Comparison of ENCODE assay signal across 22 cellular contexts in the genomic region with DNA sequence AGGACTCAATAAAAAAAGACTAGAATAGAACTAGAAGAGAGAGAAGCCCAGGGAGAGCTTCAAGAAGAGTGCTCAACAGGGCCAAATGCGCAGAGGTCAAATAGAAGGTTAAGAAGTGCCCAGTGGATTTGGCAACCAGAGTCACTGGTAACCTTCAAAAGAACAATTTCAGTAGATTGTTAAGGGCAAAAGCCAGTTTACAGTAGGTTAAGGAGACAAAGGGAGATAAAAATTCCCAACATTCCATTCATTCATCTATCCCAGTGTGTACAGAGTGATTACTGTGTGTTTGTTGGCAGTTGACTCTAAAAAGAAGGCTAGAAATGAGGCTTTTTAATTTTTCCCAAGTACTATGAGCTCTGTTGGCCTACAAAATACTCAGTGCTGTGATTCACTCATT.
A peak's percentile ranks its signal among the peaks of the same experiment; 100 is the strongest.
DNase-seq lines count a peak whose midpoint lies in the region; ATAC-seq and TF ChIP-seq lines count a peak whose summit lies in the region.
"Had no signal": no experiment of that assay in that cellular context is flagged by ENCODE, and none has a peak within 500 bp of the region (broad histone marks: within the 10 kb centered on the region; RNA-seq: fewer than 3 reads in every experiment).

No MANE protein-coding gene starts in this region.

- no peak overlapping the region for H3K14ac ChIP-seq in H9 (ENCODE audit: insufficient read depth, low read length)
- H3K14ac ChIP-seq in mesenchymal stem cell (ENCODE audit: low read length in 2 of 2): no peak overlapping the region

- H3K79me1 ChIP-seq in H9 (ENCODE audit: insufficient read depth, low read depth, low read length, poor library complexity, severe bottlenecking) (no peaks in the 10 kb centered on the region), mesenchymal stem cell (replicated peaks; ENCODE audit: low read length, poor library complexity, severe bottlenecking) (peaks cover 11% of the 10 kb centered on the region)

- H4K5ac ChIP-seq in H9 (ENCODE audit: insufficient read length, low read depth, low read length): no peak overlapping the region

- no peak overlapping the region for H3K9ac ChIP-seq in H9 (ENCODE audit: extremely low read depth, insufficient read length, low read length)
- H3K9ac ChIP-seq in mesenchymal stem cell (ENCODE audit: low read length): no peak overlapping the region
- H3K9ac ChIP-seq: BLaER1 treated with 17β-estradiol and CSF1 and Interleukin-3, amounts not matched to agents 10 nM and 100 nM had no signal

- no peaks in the 10 kb centered on the region for H4K20me1 ChIP-seq in H9 (ENCODE audit: control insufficient read depth, insufficient read depth, insufficient read length)
- H4K20me1 ChIP-seq: BLaER1 treated with 17β-estradiol and CSF1 and Interleukin-3, amounts not matched to agents 10 nM and 100 nM had no signal

- H2AFZ ChIP-seq in H9 (ENCODE audit: low read length) (no peak overlapping the region), mesenchymal stem cell (ENCODE audit: low read depth, low read length) (no peak overlapping the region)

- no peak for TF ChIP-seq CTCF in H9 (conservative IDR thresholded peaks at IDR 0.05)
- no peak for TF ChIP-seq CTCF in chondrocyte (IDR thresholded peaks at IDR 0.05)

- DNase-seq in AG08395 (ENCODE audit: low spot score): peak; percentile 14
- no peak for DNase-seq in H9
- DNase-seq in chondrocyte (ENCODE audit: low spot score): no peak
- DNase-seq in mesenchymal stem cell: no peak
- no peak for DNase-seq in pons (ENCODE audit: low spot score)
- DNase-seq in mucosa of gallbladder (ENCODE audit: low spot score): no peak
- DNase-seq in activated CD8-positive, alpha-beta T cell treated with anti-CD3 and anti-CD28 coated beads, Interleukin-2, amount 10 ng/mL, durations not matched to agents 7 days and 5 days: no peak
- DNase-seq: activated CD4-positive, alpha-beta T cell treated with anti-CD3 and anti-CD28 coated beads for 1 hour; activated CD8-positive, alpha-beta T cell treated with anti-CD3 and anti-CD28 coated beads for 36 hours; activated effector memory CD4-positive, alpha-beta T cell treated with anti-CD3 and anti-CD28 coated beads, Interleukin-2, amount 50 U/mL, for 16 hours; brain microvascular endothelial cell; glutamatergic neuron; KBM-7; NCI-H1436; NCI-H510A; SIG-M5; stimulated activated CD4-positive, alpha-beta T cell treated with anti-CD3 and anti-CD28 coated beads, Interleukin-4, amount 100 ng/mL, for 1 hour; stimulated activated naive B cell treated with anti-CD40 and anti-IgM and Interleukin-4, amounts not matched to agents 10 μg/mL and 1 μg/mL and 100 μg/mL, for 72 hours had no signal

- POLR2A ChIA-PET in activated CD8-positive, alpha-beta T cell treated with anti-CD3 and anti-CD28 coated beads, Interleukin-2, amount 10 ng/mL, durations not matched to agents 7 days and 5 days (lab: Charles Lee): no interaction called here

- no peak overlapping the region for H3K4ac ChIP-seq in H9 (ENCODE audit: low read depth, low read length)
- H3K4ac ChIP-seq in mesenchymal stem cell (ENCODE audit: low read depth in 1 of 2, low read length in 2 of 2): no peak overlapping the region

- no peak overlapping the region for H3K23ac ChIP-seq in H9 (ENCODE audit: insufficient read length, low read depth, low read length)
- H3K23ac ChIP-seq in mesenchymal stem cell (ENCODE audit: low read length in 2 of 2): no peak overlapping the region

- no peak overlapping the region for H4K8ac ChIP-seq in H9 (replicated peaks; ENCODE audit: insufficient read length, low read depth, low read length)
- H4K8ac ChIP-seq in mesenchymal stem cell (ENCODE audit: low read length): no peak overlapping the region

- H3K4me3 ChIP-seq in mesenchymal stem cell (ENCODE audit: insufficient read depth in 1 of 2, low read depth in 1 of 2, low read length in 2 of 2): no peak overlapping the region
- H3K4me3 ChIP-seq: BLaER1 treated with 17β-estradiol and CSF1 and Interleukin-3, amounts not matched to agents 10 nM and 100 nM; lung; vagina had no signal

- no peak overlapping the region for H3K4me3 Mint-ChIP-seq in H9
- no peak overlapping the region for H3K4me3 Mint-ChIP-seq in chondrocyte (ENCODE audit: unreplicated experiment)
- H3K4me3 Mint-ChIP-seq in activated CD8-positive, alpha-beta T cell treated with anti-CD3 and anti-CD28 coated beads, Interleukin-2, amount 10 ng/mL, durations not matched to agents 7 days and 5 days: no peak overlapping the region
- H3K4me3 Mint-ChIP-seq: activated CD8-positive, alpha-beta T cell treated with anti-CD3 and anti-CD28 coated beads for 36 hours; stimulated activated naive B cell treated with anti-CD40 and anti-IgM and Interleukin-4, amounts not matched to agents 10 μg/mL and 1 μg/mL and 100 μg/mL, for 72 hours had no signal

- no peaks in the 10 kb centered on the region for H3K23me2 ChIP-seq in H9 (ENCODE audit: insufficient read length, low read depth, low read length, poor library complexity, severe bottlenecking)

- H2BK120ac ChIP-seq in H9 (ENCODE audit: low read depth, low read length, poor library complexity, severe bottlenecking): no peak overlapping the region
- H2BK120ac ChIP-seq in mesenchymal stem cell (ENCODE audit: low read depth, low read length): no peak overlapping the region

- H3K4me1 Mint-ChIP-seq in H9 (peaks cover 4 to 12% of the 10 kb centered on the region in 2 experiments), chondrocyte (ENCODE audit: low read depth) (peaks cover 6% of the 10 kb centered on the region)
- no peaks in the 10 kb centered on the region for H3K4me1 Mint-ChIP-seq in activated CD8-positive, alpha-beta T cell treated with anti-CD3 and anti-CD28 coated beads, Interleukin-2, amount 10 ng/mL, durations not matched to agents 7 days and 5 days (ENCODE audit: low read depth)
- H3K4me1 Mint-ChIP-seq: stimulated activated naive B cell treated with anti-CD40 and anti-IgM and Interleukin-4, amounts not matched to agents 10 μg/mL and 1 μg/mL and 100 μg/mL, for 72 hours had no signal

- H4K91ac ChIP-seq in H9 (ENCODE audit: insufficient read length, low read depth, low read length): no peak overlapping the region
- no peak overlapping the region for H4K91ac ChIP-seq in mesenchymal stem cell (ENCODE audit: low read length)

- H2BK12ac ChIP-seq in H9 (ENCODE audit: insufficient read length, low read depth, low read length) (no peak overlapping the region), mesenchymal stem cell (ENCODE audit: low read length in 2 of 2) (no peak overlapping the region)

- H3K36me3 ChIP-seq in mesenchymal stem cell (ENCODE audit: control insufficient read depth in 1 of 2, insufficient read depth in 2 of 2, low read depth in 1 of 2, low read length in 2 of 2): peaks cover 21 to 94% of the 10 kb centered on the region in 2 experiments

- H2BK15ac ChIP-seq in H9 (ENCODE audit: low read depth, low read length): no peak overlapping the region
- H2BK15ac ChIP-seq in mesenchymal stem cell (ENCODE audit: low read depth, poor library complexity, severe bottlenecking): no peak overlapping the region

- H3K56ac ChIP-seq in H9 (ENCODE audit: insufficient read length, low read depth, low read length): no peak overlapping the region

- H3K18ac ChIP-seq in H9 (ENCODE audit: insufficient read length, low read depth, low read length) (no peak overlapping the region), mesenchymal stem cell (ENCODE audit: low read depth in 1 of 2, low read length in 2 of 2) (no peak overlapping the region)

- H3K9me3 Mint-ChIP-seq in H9 (no peaks in the 10 kb centered on the region), chondrocyte (ENCODE audit: low read depth) (no peaks in the 10 kb centered on the region)
- no peaks in the 10 kb centered on the region for H3K9me3 Mint-ChIP-seq in activated CD8-positive, alpha-beta T cell treated with anti-CD3 and anti-CD28 coated beads, Interleukin-2, amount 10 ng/mL, durations not matched to agents 7 days and 5 days (ENCODE audit: insufficient read depth)
- H3K9me3 Mint-ChIP-seq: activated CD8-positive, alpha-beta T cell treated with anti-CD3 and anti-CD28 coated beads for 36 hours had no signal

- H3K27me3 ChIP-seq in H9 (ENCODE audit: insufficient read depth, low read length) (no peaks in the 10 kb centered on the region), mesenchymal stem cell (ENCODE audit: control insufficient read depth in 1 of 2, insufficient read depth in 1 of 2, low read length in 2 of 2) (no peaks in the 10 kb centered on the region)
- H3K27me3 ChIP-seq: BLaER1 treated with 17β-estradiol and CSF1 and Interleukin-3, amounts not matched to agents 10 nM and 100 nM; brain microvascular endothelial cell; vagina had no signal

- H3K4me1 ChIP-seq in H9 (ENCODE audit: insufficient read depth, low read length): no peaks in the 10 kb centered on the region
- no peaks in the 10 kb centered on the region for H3K4me1 ChIP-seq in mesenchymal stem cell (ENCODE audit: control insufficient read depth, insufficient read depth, low read depth, low read length)
- H3K4me1 ChIP-seq: BLaER1 treated with 17β-estradiol and CSF1 and Interleukin-3, amounts not matched to agents 10 nM and 100 nM; vagina had no signal

- H3K79me2 ChIP-seq in H9 (ENCODE audit: insufficient read depth, low read length): no peaks in the 10 kb centered on the region

- no peak overlapping the region for H2BK20ac ChIP-seq in H9 (ENCODE audit: low read depth, low read length, poor library complexity, severe bottlenecking)

- H3K9me3 ChIP-seq in H9 (ENCODE audit: control insufficient read depth, low read depth, low read length) (no peaks in the 10 kb centered on the region), mesenchymal stem cell (ENCODE audit: control insufficient read depth, low read length) (no peaks in the 10 kb centered on the region)
- H3K9me3 ChIP-seq: BLaER1 treated with 17β-estradiol and CSF1 and Interleukin-3, amounts not matched to agents 10 nM and 100 nM; vagina had no signal

- H3T11ph ChIP-seq in H9 (ENCODE audit: low read length): no peak overlapping the region

- no peak for ATAC-seq in GM18517 (IDR thresholded peaks at IDR 0.05; ENCODE audit: unreplicated experiment)
- ATAC-seq in activated CD8-positive, alpha-beta T cell treated with anti-CD3 and anti-CD28 coated beads, Interleukin-2, amount 10 ng/mL, durations not matched to agents 7 days and 5 days: no peak
- ATAC-seq: activated CD8-positive, alpha-beta T cell treated with anti-CD3 and anti-CD28 coated beads for 36 hours; stimulated activated naive B cell treated with anti-CD40 and anti-IgM and Interleukin-4, amounts not matched to agents 10 μg/mL and 1 μg/mL and 100 μg/mL, for 72 hours had no signal

- H3K36me3 Mint-ChIP-seq in H9 (ENCODE audit: insufficient read depth in 1 of 3, low read depth in 3 of 3) (peaks cover 2 to 14% (median 8%) of the 10 kb centered on the region in 3 experiments; a peak in 5 of 7 replicates), chondrocyte (ENCODE audit: low read depth) (peaks cover 20% of the 10 kb centered on the region)
- H3K36me3 Mint-ChIP-seq in activated CD8-positive, alpha-beta T cell treated with anti-CD3 and anti-CD28 coated beads, Interleukin-2, amount 10 ng/mL, durations not matched to agents 7 days and 5 days (ENCODE audit: low read depth): peaks cover 31% of the 10 kb centered on the region

- H3K27me3 Mint-ChIP-seq in H9 (ENCODE audit: low read depth): no peaks in the 10 kb centered on the region
- no peaks in the 10 kb centered on the region for H3K27me3 Mint-ChIP-seq in chondrocyte (ENCODE audit: low read depth)
- no peaks in the 10 kb centered on the region for H3K27me3 Mint-ChIP-seq in activated CD8-positive, alpha-beta T cell treated with anti-CD3 and anti-CD28 coated beads, Interleukin-2, amount 10 ng/mL, durations not matched to agents 7 days and 5 days (ENCODE audit: low read depth)
- H3K27me3 Mint-ChIP-seq: activated CD8-positive, alpha-beta T cell treated with anti-CD3 and anti-CD28 coated beads for 36 hours; stimulated activated naive B cell treated with anti-CD40 and anti-IgM and Interleukin-4, amounts not matched to agents 10 μg/mL and 1 μg/mL and 100 μg/mL, for 72 hours had no signal

- H3K4me2 ChIP-seq in H9 (ENCODE audit: insufficient read depth, insufficient read length, low read length): no peak overlapping the region
- no peak overlapping the region for H3K4me2 ChIP-seq in mesenchymal stem cell (ENCODE audit: low read length, poor library complexity, severe bottlenecking)
- H3K4me2 ChIP-seq: BLaER1 treated with 17β-estradiol and CSF1 and Interleukin-3, amounts not matched to agents 10 nM and 100 nM had no signal

- peak overlapping the region in 2 of 3 experiments; percentile 71 to 79; a peak in 4 of 7 replicates for H3K27ac Mint-ChIP-seq in H9
- peak overlapping the region; percentile 66 for H3K27ac Mint-ChIP-seq in chondrocyte (ENCODE audit: unreplicated experiment)
- no peak overlapping the region for H3K27ac Mint-ChIP-seq in activated CD8-positive, alpha-beta T cell treated with anti-CD3 and anti-CD28 coated beads, Interleukin-2, amount 10 ng/mL, durations not matched to agents 7 days and 5 days
- H3K27ac Mint-ChIP-seq: activated CD8-positive, alpha-beta T cell treated with anti-CD3 and anti-CD28 coated beads for 36 hours; stimulated activated naive B cell treated with anti-CD40 and anti-IgM and Interleukin-4, amounts not matched to agents 10 μg/mL and 1 μg/mL and 100 μg/mL, for 72 hours had no signal

- CTCF ChIA-PET in activated CD8-positive, alpha-beta T cell treated with anti-CD3 and anti-CD28 coated beads, Interleukin-2, amount 10 ng/mL, durations not matched to agents 7 days and 5 days (lab: Charles Lee): no interaction called here

- H3K27ac ChIP-seq in H9 (ENCODE audit: insufficient read length, low read depth, low read length) (no peak overlapping the region), mesenchymal stem cell (ENCODE audit: low read length, poor library complexity, severe bottlenecking) (peak overlapping the region; percentile 47)
- H3K27ac ChIP-seq: BLaER1 treated with 17β-estradiol and CSF1 and Interleukin-3, amounts not matched to agents 10 nM and 100 nM; brain microvascular endothelial cell; vagina had no signal

- no CpG with 5 or more reads among the region's 1 CpG for WGBS in H9 (ENCODE audit: extremely low coverage, insufficient read length, low lambda C conversion rate)
- 91% methylated on average over 1 of the region's 1 CpG for WGBS in mesenchymal stem cell

- H2AK5ac ChIP-seq in H9 (ENCODE audit: insufficient read length, low read length): no peak overlapping the region
- no peak overlapping the region for H2AK5ac ChIP-seq in mesenchymal stem cell (ENCODE audit: low read length, severe bottlenecking)

- H2BK5ac ChIP-seq in H9 (ENCODE audit: insufficient read length, low read length): no peak overlapping the region
- no peak overlapping the region for H2BK5ac ChIP-seq in mesenchymal stem cell (ENCODE audit: low read depth, low read length, poor library complexity, severe bottlenecking)
